In the genomic region with DNA sequence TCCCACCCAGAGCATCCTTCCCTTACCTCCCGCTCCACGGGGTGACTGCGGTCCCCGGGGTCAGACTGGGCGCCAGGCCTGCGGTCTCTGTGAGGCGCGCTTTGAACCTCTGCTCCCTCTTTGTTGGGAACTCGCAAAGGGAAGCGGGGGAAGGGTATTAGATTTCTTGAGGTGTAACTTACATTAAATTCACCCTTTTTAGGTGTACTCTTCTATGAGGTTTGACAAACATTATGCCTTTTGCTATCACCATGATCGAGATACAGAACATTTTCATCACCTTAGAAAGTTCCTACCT, we compare ENCODE assay signal across 8 cellular contexts. TPM values are rescaled to one million over a fixed set of nuclear protein-coding genes. Genes with fewer than 3 reads are reported as not detected.
DNase-seq lines count a peak whose midpoint lies in the region; ATAC-seq and TF ChIP-seq lines count a peak whose summit lies in the region.

No MANE protein-coding gene starts in this region.

- peaks cover 54% of the 10 kb centered on the region for H3K36me3 Mint-ChIP-seq in activated T-cell treated with anti-CD3 and anti-CD28 coated beads, Interleukin-2, amount 50 U/mL, for 24 hours (ENCODE audit: low read depth)
- peaks cover 6% of the 10 kb centered on the region for H3K36me3 Mint-ChIP-seq in activated naive CD8-positive, alpha-beta T cell

- intact Hi-C loops in thyroid gland (cut with DNase I) = loop anchor here (10.0 kb wide), 2 partner anchors 159 to 309 kb away; a partner anchor contains a TSS

- H3K4me3 ChIP-seq in thyroid gland (replicated peaks in 1 of 3) = peak overlapping the region; percentile 59 to 86 (median 76)

- no peak for TF ChIP-seq POLR2A in thyroid gland (IDR thresholded peaks at IDR 0.05)

- H3K27me3 Mint-ChIP-seq in activated T-cell treated with anti-CD3 and anti-CD28 coated beads, Interleukin-2, amount 50 U/mL, for 24 hours = no peaks in the 10 kb centered on the region
- H3K27me3 Mint-ChIP-seq in activated naive CD8-positive, alpha-beta T cell = no peaks in the 10 kb centered on the region

- H3K9me3 Mint-ChIP-seq in activated T-cell treated with anti-CD3 and anti-CD28 coated beads, Interleukin-2, amount 50 U/mL, for 24 hours = no peaks in the 10 kb centered on the region
- H3K9me3 Mint-ChIP-seq in activated naive CD8-positive, alpha-beta T cell (ENCODE audit: low read depth) = no peaks in the 10 kb centered on the region

- H3K4me3 Mint-ChIP-seq in activated T-cell treated with anti-CD3 and anti-CD28 coated beads, Interleukin-2, amount 50 U/mL, for 24 hours = peak overlapping the region; percentile 96
- peak overlapping the region; percentile 94 for H3K4me3 Mint-ChIP-seq in activated naive CD8-positive, alpha-beta T cell

- WGBS in thyroid gland, 2 donors = 3% methylated on average over 11 of the region's 11 CpGs

- TF ChIP-seq CTCF in thyroid gland (IDR thresholded peaks at IDR 0.05) = no peak

- DNase-seq in activated T-cell treated with anti-CD3 and anti-CD28 coated beads, Interleukin-2, amount 50 U/mL, for 24 hours = no peak
- DNase-seq in activated T-cell treated with anti-CD3 and anti-CD28 coated beads, Interleukin-2, amount 50 U/mL, for 48 hours = no peak
- DNase-seq in thyroid gland (no peak), ureter (ENCODE audit: low spot score) (no peak), HuH-7 (ENCODE audit: low spot score) (no peak)

- no peak for ATAC-seq in HG02981 (IDR thresholded peaks at IDR 0.05; ENCODE audit: unreplicated experiment)

- H3K4me1 ChIP-seq in thyroid gland = peaks cover 7 to 13% of the 10 kb centered on the region in 2 donors

- H3K4me1 Mint-ChIP-seq in activated T-cell treated with anti-CD3 and anti-CD28 coated beads, Interleukin-2, amount 50 U/mL, for 24 hours (ENCODE audit: low read depth) = peaks cover 52% of the 10 kb centered on the region
- peaks cover 55% of the 10 kb centered on the region for H3K4me1 Mint-ChIP-seq in activated naive CD8-positive, alpha-beta T cell (ENCODE audit: low read depth)

- no peaks in the 10 kb centered on the region for H3K27me3 ChIP-seq in layer of hippocampus (ENCODE audit: control insufficient read depth, insufficient read depth, low read length)
- no peaks in the 10 kb centered on the region for H3K27me3 ChIP-seq in thyroid gland

- peak overlapping the region; percentile 93 for H3K27ac Mint-ChIP-seq in activated T-cell treated with anti-CD3 and anti-CD28 coated beads, Interleukin-2, amount 50 U/mL, for 24 hours
- peak overlapping the region; percentile 95 for H3K27ac Mint-ChIP-seq in activated naive CD8-positive, alpha-beta T cell

- no peaks in the 10 kb centered on the region for H3K36me3 ChIP-seq in thyroid gland

- H3K9me3 ChIP-seq in thyroid gland = no peaks in the 10 kb centered on the region

- H3K27ac ChIP-seq in layer of hippocampus (ENCODE audit: low read depth, low read length) (peak overlapping the region; percentile 75), thyroid gland (peak overlapping the region in 2 of 3 donors; percentile 82 to 91)

RNA-seq across cellular contexts. Expression of a gene that starts 0.6 kb away (rescaled TPM):
- total RNA-seq in thyroid gland (10 to 100 TPM; 10.9 to 15.2 (median 14.6) TPM), ureter (10.3 TPM)
